21 cellular contexts compared by ENCODE assay signal in the genomic region with DNA sequence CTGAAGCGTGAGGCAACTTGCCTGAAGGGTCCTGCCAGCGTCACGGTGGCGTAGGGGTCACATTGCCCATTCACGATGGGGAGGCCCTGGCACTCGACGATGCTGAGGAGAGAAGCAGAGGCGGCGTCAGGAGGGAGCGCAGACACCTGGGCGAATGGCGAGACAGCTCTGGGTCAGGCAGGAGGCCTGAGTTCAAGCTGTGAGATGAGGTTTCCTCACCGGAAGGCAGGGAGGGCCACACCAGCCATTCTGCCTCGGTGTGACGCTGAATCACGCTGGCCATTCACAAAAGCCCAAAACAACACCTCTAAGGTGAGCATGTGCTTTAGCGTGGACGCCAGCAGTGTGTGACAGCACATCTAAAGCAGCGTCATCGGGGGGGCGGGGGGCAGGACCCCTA. TPM values are rescaled to one million over a fixed set of nuclear protein-coding genes. Genes with fewer than 3 reads are reported as not detected.
DNase-seq lines count a peak whose midpoint lies in the region; ATAC-seq and TF ChIP-seq lines count a peak whose summit lies in the region.
"Had no signal": no experiment of that assay in that cellular context is flagged by ENCODE, and none has a peak within 500 bp of the region (broad histone marks: within the 10 kb centered on the region; RNA-seq: fewer than 3 reads in every experiment).

No MANE protein-coding gene starts in this region.

- DNase-seq in Right ventricle myocardium inferior (ENCODE audit: missing footprints) = peak; percentile 64
- no peak for DNase-seq in cardiac septum (ENCODE audit: low spot score)
- DNase-seq in natural killer cell = no peak
- DNase-seq in upper lobe of left lung = peak in 1 of 2 donors; percentile 43
- DNase-seq in stimulated activated CD8-positive, alpha-beta memory T cell treated with anti-CD3 and anti-CD28 coated beads, Interleukin-4, amount 100 ng/mL, for 48 hours = no peak
- no peak for DNase-seq in NCI-H1092 (lab: John Stamatoyannopoulos, UW)
- DNase-seq in putamen (ENCODE audit: low spot score) = no peak
- DNase-seq: activated naive CD8-positive, alpha-beta T cell treated with anti-CD3 and anti-CD28 coated beads, Interleukin-2, amount 50 U/mL, for 24 hours; caudate nucleus; DMS153; foreskin melanocyte; NCI-H1417 treated with DMSO at 0.1 percent for 48 hours; NCI-H82; RPMI8226; uterus had no signal

- H3K36me3 ChIP-seq in duodenal mucosa (ENCODE audit: control insufficient read depth in 1 of 2, insufficient read depth in 2 of 2, low read length in 2 of 2) (peaks cover 0 to 15% of the 10 kb centered on the region in 2 donors), upper lobe of left lung (peaks cover 0 to 21% (median 14%) of the 10 kb centered on the region in 4 donors)
- H3K36me3 ChIP-seq: HAP-1, uterus had no signal

- ATAC-seq in Right ventricle myocardium inferior = no peak
- ATAC-seq in natural killer cell = peak; percentile 40 to 80 (median 78)
- ATAC-seq in upper lobe of left lung (ENCODE audit: low FRiP score in 2 of 2) = no peak
- ATAC-seq: A549; activated naive CD8-positive, alpha-beta T cell treated with anti-CD3 and anti-CD28 coated beads, Interleukin-2, amount 50 U/mL, for 24 hours had no signal

- no peak for TF ChIP-seq EP300 in upper lobe of left lung (IDR thresholded peaks at IDR 0.05)

- 92 to 94% methylated on average over 16 to 21 of the region's 21 CpGs for WGBS in upper lobe of left lung, 2 donors

- H3K27me3 Mint-ChIP-seq in natural killer cell (ENCODE audit: low read depth in 2 of 2) = no peaks in the 10 kb centered on the region
- H3K27me3 Mint-ChIP-seq: activated naive CD8-positive, alpha-beta T cell treated with anti-CD3 and anti-CD28 coated beads, Interleukin-2, amount 50 U/mL, for 24 hours had no signal

- no peaks in the 10 kb centered on the region for H3K9me3 ChIP-seq in duodenal mucosa (ENCODE audit: control insufficient read depth in 1 of 2, low read length in 2 of 2)
- H3K9me3 ChIP-seq in upper lobe of left lung = no peaks in the 10 kb centered on the region
- H3K9me3 ChIP-seq: A549, HAP-1, uterus had no signal

- peaks cover 31 to 58% of the 10 kb centered on the region in 2 donors for H3K4me1 Mint-ChIP-seq in natural killer cell

- intact Hi-C loops in Right ventricle myocardium inferior (cut with DNase I) = no loop called here
- intact Hi-C loops in cardiac septum (cut with DNase I) = no loop called here
- intact Hi-C loops in natural killer cell (cut with micrococcal nuclease) = no loop called here

- no peak for TF ChIP-seq POLR2A in upper lobe of left lung (IDR thresholded peaks at IDR 0.05)

- H3K27me3 ChIP-seq in duodenal mucosa (ENCODE audit: control insufficient read depth in 1 of 2, insufficient read depth in 2 of 2, low read length in 2 of 2) (no peaks in the 10 kb centered on the region), upper lobe of left lung (no peaks in the 10 kb centered on the region)
- H3K27me3 ChIP-seq: uterus had no signal

- no peak overlapping the region for H3K4me3 Mint-ChIP-seq in natural killer cell
- H3K4me3 Mint-ChIP-seq: activated naive CD8-positive, alpha-beta T cell treated with anti-CD3 and anti-CD28 coated beads, Interleukin-2, amount 50 U/mL, for 24 hours had no signal

- peak overlapping the region in 1 of 2 donors; percentile 6 for H3K9ac ChIP-seq in duodenal mucosa (ENCODE audit: low read depth in 1 of 2, low read length in 2 of 2)
- H3K9ac ChIP-seq: parathyroid adenoma had no signal

- peak overlapping the region; percentile 33 for H3K27ac ChIP-seq in duodenal mucosa (ENCODE audit: low read depth, low read length)
- H3K27ac ChIP-seq in upper lobe of left lung = peak overlapping the region in 3 of 4 donors; percentile 17 to 67 (median 57)
- H3K27ac ChIP-seq: A549, parathyroid adenoma had no signal

- H3K4me3 ChIP-seq in duodenal mucosa (ENCODE audit: low read depth in 1 of 2, low read length in 2 of 2) (no peak overlapping the region), upper lobe of left lung (no peak overlapping the region)
- H3K4me3 ChIP-seq: A549, HAP-1, skin epidermis, uterus had no signal

- H3K27ac Mint-ChIP-seq in natural killer cell = peak overlapping the region; percentile 79 to 82
- H3K27ac Mint-ChIP-seq: activated naive CD8-positive, alpha-beta T cell treated with anti-CD3 and anti-CD28 coated beads, Interleukin-2, amount 50 U/mL, for 24 hours had no signal

- TF ChIP-seq CTCF in natural killer cell (IDR thresholded peaks at IDR 0.05) = no peak
- TF ChIP-seq CTCF in upper lobe of left lung (IDR thresholded peaks at IDR 0.05) = no peak

- H3K4me1 ChIP-seq in duodenal mucosa (ENCODE audit: control insufficient read depth in 1 of 2, insufficient read depth in 2 of 2, low read length in 2 of 2) (peaks cover 14 to 26% of the 10 kb centered on the region in 2 donors), upper lobe of left lung (peaks cover 14 to 30% (median 20%) of the 10 kb centered on the region in 4 donors)
- H3K4me1 ChIP-seq: HAP-1, parathyroid adenoma had no signal

- no peaks in the 10 kb centered on the region for H3K36me3 Mint-ChIP-seq in natural killer cell

- no peaks in the 10 kb centered on the region for H3K9me3 Mint-ChIP-seq in natural killer cell
- H3K9me3 Mint-ChIP-seq: activated naive CD8-positive, alpha-beta T cell treated with anti-CD3 and anti-CD28 coated beads, Interleukin-2, amount 50 U/mL, for 24 hours had no signal

RNA-seq across cellular contexts. Expression of a gene that starts 54.0 kb away (rescaled TPM):
- total RNA-seq in Right ventricle myocardium inferior (0.32 TPM), cardiac septum (0.40 TPM), natural killer cell (10 to 100 TPM; 21.1 to 23.9 (median 23.5) TPM), upper lobe of left lung (10 to 100 TPM in 5 of 6 donors, 1 to 10 TPM in 1; 5.5 to 44.0 (median 14.7) TPM)
- total RNA-seq: myocyte had no signal

Comparison
In these comparisons a context has a peak if more than half of its experiments do, and no peak if none do; other contexts are left out.
1. ATAC-seq: peak in natural killer cell (3 of 3); none in Right ventricle myocardium inferior (single experiment) and upper lobe of left lung (0 of 2).